Comparison of ENCODE assay signal across 12 cellular contexts in genomic region chr10:69332278-69333010, GRCh38. TPM values are rescaled to one million over a fixed set of nuclear protein-coding genes. Genes with fewer than 3 reads are reported as not detected.
DNase-seq lines count a peak whose midpoint lies in the region; ATAC-seq and TF ChIP-seq lines count a peak whose summit lies in the region.
"Had no signal": no experiment of that assay in that cellular context is flagged by ENCODE, and none has a peak within 500 bp of the region (broad histone marks: within the 10 kb centered on the region; RNA-seq: fewer than 3 reads in every experiment).

No MANE protein-coding gene starts in this region.

- no TSS peak for BruUV-seq in A673 (replicated peaks; lab: Mats Ljungman, UMichigan)
- no TSS peak for BruUV-seq in IMR-90 (replicated peaks; lab: Mats Ljungman, UMichigan)

- no peak for DNase-seq in A673 (ENCODE audit: low spot score)
- no peak for DNase-seq in IMR-90
- DNase-seq in caudate nucleus (lab: John Stamatoyannopoulos, UW) = no peak
- DNase-seq in Ammon's horn (ENCODE audit: low spot score) = no peak
- DNase-seq in COLO829 (ENCODE audit: low spot score) = no peak
- DNase-seq in stimulated activated CD8-positive, alpha-beta memory T cell treated with anti-CD3 and anti-CD28 coated beads, Interleukin-4, amount 100 ng/mL, for 48 hours = no peak
- DNase-seq: activated CD4-positive, alpha-beta T cell treated with anti-CD3 and anti-CD28 coated beads, Interleukin-2, amount 50 U/mL, for 48 hours; amygdala; NCI-H1417 treated with DMSO at 0.1 percent for 48 hours; SHP77 had no signal

- WGBS in IMR-90 (ENCODE audit: extremely low coverage in 2 of 2, insufficient read length in 1 of 2), 2 experiments = 86% methylated on average over 1 of the region's 9 CpGs; no CpG with 5 or more reads in 1 of the 2 experiments

- peaks cover 86% of the 10 kb centered on the region for H3K4me1 Mint-ChIP-seq in dendritic cell treated with granulocyte-macrophage colony-stimulating factor and Interleukin-4, amounts not matched to agents 40 ng/mL and 50 ng/mL, for 4 days (ENCODE audit: low read depth)

- no peaks in the 10 kb centered on the region for H3K27me3 ChIP-seq in A673 (replicated peaks; ENCODE audit: insufficient read depth, low read depth, low read length, poor library complexity)
- H3K27me3 ChIP-seq in IMR-90 (ENCODE audit: control insufficient read depth, insufficient read depth, low read length) = no peaks in the 10 kb centered on the region
- no peaks in the 10 kb centered on the region for H3K27me3 ChIP-seq in muscle layer of colon (ENCODE audit: control insufficient read depth in 1 of 2, insufficient read depth in 2 of 2, low read length in 2 of 2)

- peaks cover 32% of the 10 kb centered on the region for H3K36me3 Mint-ChIP-seq in dendritic cell treated with granulocyte-macrophage colony-stimulating factor and Interleukin-4, amounts not matched to agents 40 ng/mL and 50 ng/mL, for 4 days (ENCODE audit: low read depth)

- H2BK20ac ChIP-seq in IMR-90 (ENCODE audit: low read depth, low read length) = no peak overlapping the region

- dilution Hi-C loops in IMR-90 (cut with HindIII; ENCODE audit: low sequenced_read_pairs, unreplicated experiment) = no loop called here

- TF ChIP-seq RAD21 in IMR-90 (IDR thresholded peaks at IDR 0.05; ENCODE audit: low read length) = no peak

- in situ Hi-C loops in IMR-90 (cut with MboI; ENCODE audit: low sequenced_read_pairs) = no loop called here

- H2AK5ac ChIP-seq in IMR-90 (ENCODE audit: low read depth, low read length) = no peak overlapping the region

- H3K4me1 ChIP-seq in A673 (ENCODE audit: insufficient read depth, low read length, poor library complexity, severe bottlenecking) = peaks cover 38% of the 10 kb centered on the region
- peaks cover 16% of the 10 kb centered on the region for H3K4me1 ChIP-seq in IMR-90 (ENCODE audit: control insufficient read depth, insufficient read depth, low read length)
- H3K4me1 ChIP-seq in muscle layer of colon (ENCODE audit: insufficient read depth, low read length) = peaks cover 58% of the 10 kb centered on the region

- no peaks in the 10 kb centered on the region for H3K9me3 ChIP-seq in A673 (ENCODE audit: low read depth, low read length, poor library complexity, severe bottlenecking)
- no peaks in the 10 kb centered on the region for H3K9me3 ChIP-seq in IMR-90 (ENCODE audit: control insufficient read depth, insufficient read depth, low read length)
- no peaks in the 10 kb centered on the region for H3K9me3 ChIP-seq in muscle layer of colon (ENCODE audit: low read length)

- no peak overlapping the region for H3K4me2 ChIP-seq in IMR-90 (ENCODE audit: low read depth, low read length)

- peaks cover 49% of the 10 kb centered on the region for H3K9me1 ChIP-seq in IMR-90 (ENCODE audit: insufficient read depth, low read length)

- no peak overlapping the region for H2BK120ac ChIP-seq in IMR-90 (ENCODE audit: low read depth, low read length)

- H4K5ac ChIP-seq in IMR-90 (ENCODE audit: low read depth, low read length) = no peak overlapping the region

- no peaks in the 10 kb centered on the region for H3K9me3 Mint-ChIP-seq in dendritic cell treated with granulocyte-macrophage colony-stimulating factor and Interleukin-4, amounts not matched to agents 40 ng/mL and 50 ng/mL, for 4 days

- H3K4ac ChIP-seq in IMR-90 (ENCODE audit: low read depth, low read length) = no peak overlapping the region

- H2BK15ac ChIP-seq in IMR-90 (ENCODE audit: low read depth, low read length) = no peak overlapping the region

- H3K27me3 Mint-ChIP-seq in dendritic cell treated with granulocyte-macrophage colony-stimulating factor and Interleukin-4, amounts not matched to agents 40 ng/mL and 50 ng/mL, for 4 days = no peaks in the 10 kb centered on the region

- no peak overlapping the region for H3K4me3 Mint-ChIP-seq in dendritic cell treated with granulocyte-macrophage colony-stimulating factor and Interleukin-4, amounts not matched to agents 40 ng/mL and 50 ng/mL, for 4 days

- intact Hi-C loops in A673 (cut with micrococcal nuclease; ENCODE audit: unreplicated experiment) (no loop called here), IMR-90 (cut with micrococcal nuclease) (no loop called here)
- intact Hi-C loops in dendritic cell treated with granulocyte-macrophage colony-stimulating factor and Interleukin-4, amounts not matched to agents 40 ng/mL and 50 ng/mL, for 4 days (cut with micrococcal nuclease) = no loop called here

- no peak for TF ChIP-seq POLR2A in IMR-90 (IDR thresholded peaks at IDR 0.05; ENCODE audit: low read depth, low read length)

- CTCF ChIA-PET in A673 (lab: Charles Lee) (no interaction called here), IMR-90 (lab: Yijun Ruan, JAX) (no interaction called here)

- peak overlapping the region; percentile 86 for H3K27ac Mint-ChIP-seq in dendritic cell treated with granulocyte-macrophage colony-stimulating factor and Interleukin-4, amounts not matched to agents 40 ng/mL and 50 ng/mL, for 4 days

- H3K56ac ChIP-seq in IMR-90 (ENCODE audit: extremely low read depth, insufficient read depth, low read length) = no peak overlapping the region

- H2AK9ac ChIP-seq in IMR-90 (replicated peaks; ENCODE audit: low read depth, low read length, poor library complexity) = no peak overlapping the region

- H4K91ac ChIP-seq in IMR-90 (ENCODE audit: insufficient read depth, low read depth, low read length) = no peak overlapping the region

- no peak overlapping the region for H3K9ac ChIP-seq in IMR-90 (ENCODE audit: low read depth, low read length)
- H3K9ac ChIP-seq in muscle layer of colon (ENCODE audit: low read length) = peak overlapping the region; percentile 5

- H2AFZ ChIP-seq in IMR-90 (replicated peaks; ENCODE audit: low read length, poor library complexity) = no peak overlapping the region

- H3K79me1 ChIP-seq in IMR-90 (ENCODE audit: low read depth in 1 of 2, low read length in 2 of 2) = peaks cover 41 to 84% of the 10 kb centered on the region in 2 experiments

- H3K14ac ChIP-seq in IMR-90 (replicated peaks; ENCODE audit: low read depth, low read length) = 0 out of 2 replicates have a peak overlapping the region, but pooled peaks have one; percentile 21

- H4K8ac ChIP-seq in IMR-90 (ENCODE audit: low read depth in 2 of 2, low read length in 2 of 2) = no peak overlapping the region

- H3K36me3 ChIP-seq in A673 (ENCODE audit: insufficient read depth, low read length, poor library complexity, severe bottlenecking) = no peaks in the 10 kb centered on the region
- peaks cover 2% of the 10 kb centered on the region for H3K36me3 ChIP-seq in IMR-90 (ENCODE audit: control insufficient read depth, insufficient read depth, low read length)
- no peaks in the 10 kb centered on the region for H3K36me3 ChIP-seq in muscle layer of colon (ENCODE audit: insufficient read depth, low read length)

- POLR2A ChIA-PET in A673 (lab: Charles Lee; ENCODE audit: low non-redundant PET) (no interaction called here), IMR-90 (lab: Charles Lee; ENCODE audit: unreplicated experiment) (no interaction called here)

- no peak overlapping the region for H3K18ac ChIP-seq in IMR-90 (ENCODE audit: low read depth, low read length)

- peak overlapping the region; percentile 41 for H3K27ac ChIP-seq in A673 (ENCODE audit: low read depth, low read length, poor library complexity, severe bottlenecking)
- no peak overlapping the region for H3K27ac ChIP-seq in IMR-90 (ENCODE audit: insufficient read depth, low read length)
- peak overlapping the region; percentile 61 for H3K27ac ChIP-seq in muscle layer of colon (ENCODE audit: low read depth, low read length)
- H3K27ac ChIP-seq in caudate nucleus (ENCODE audit: low read depth, low read length) = no peak overlapping the region

- H3K23ac ChIP-seq in IMR-90 (ENCODE audit: low read depth, low read length) = no peak overlapping the region

- H4K20me1 ChIP-seq in IMR-90 (ENCODE audit: insufficient read depth, low read length) = peaks cover 66% of the 10 kb centered on the region

- H3K4me3 ChIP-seq in A673 (ENCODE audit: low read depth, low read length, poor library complexity, severe bottlenecking) = no peak overlapping the region
- H3K4me3 ChIP-seq in IMR-90 (ENCODE audit: insufficient read depth, low read depth, low read length) = no peak overlapping the region
- peak overlapping the region in 1 of 2 donors; percentile 4 for H3K4me3 ChIP-seq in muscle layer of colon (ENCODE audit: low read depth in 1 of 2, low read length in 2 of 2)

- no peak for ATAC-seq in IMR-90 (ENCODE audit: low read depth)

- no peak overlapping the region for H2BK5ac ChIP-seq in IMR-90 (ENCODE audit: low read depth, low read length, poor library complexity, severe bottlenecking)

- TF ChIP-seq CTCF in A673 (conservative IDR thresholded peaks at IDR 0.05; ENCODE audit: low read depth, low read length) (no peak), IMR-90 (conservative IDR thresholded peaks at IDR 0.05; ENCODE audit: low read depth, low read length) (no peak)

TF ChIP-seq in IMR-90, 13 proteins besides CTCF, POLR2A, EP300 and RAD21:
- peak; percentile 25; the same call in 1 of the 2 replicates for TF ChIP-seq CEBPB (IDR thresholded peaks at IDR 0.05; ENCODE audit: low read depth, low read length)
- TF ChIP-seq MXI1 (IDR thresholded peaks at IDR 0.05; ENCODE audit: borderline replicate concordance, low read depth, low read length) = no peak

RNA-seq across cellular contexts. Expression of gene HK1, which starts 54.1 kb away (rescaled TPM):
- 106 and 107 TPM in 2 replicates for total RNA-seq in A673 (2021)
- total RNA-seq in IMR-90 (2012; rRNA removed) = 90.5 and 107 TPM in 2 replicates
- polyA plus RNA-seq in IMR-90 (2012; rRNA removed) = 47.7 and 53.7 TPM in 2 replicates
- 31.0 and 34.7 TPM in 2 replicates for polyA plus RNA-seq in IMR-90 (2012; cell fraction: cytosol; rRNA removed)
- polyA plus RNA-seq in IMR-90 (2012; cell fraction: nucleus; rRNA removed; ENCODE audit: low replicate concordance) = 30.4 and 36.1 TPM in 2 replicates

Comparison
In these comparisons a context has a peak if more than half of its experiments do, and no peak if none do; other contexts are left out.
1. H3K27ac ChIP-seq: peak in A673 (single experiment) and muscle layer of colon (single experiment); none in IMR-90 (single experiment) and caudate nucleus (single experiment).